In the genomic region with DNA sequence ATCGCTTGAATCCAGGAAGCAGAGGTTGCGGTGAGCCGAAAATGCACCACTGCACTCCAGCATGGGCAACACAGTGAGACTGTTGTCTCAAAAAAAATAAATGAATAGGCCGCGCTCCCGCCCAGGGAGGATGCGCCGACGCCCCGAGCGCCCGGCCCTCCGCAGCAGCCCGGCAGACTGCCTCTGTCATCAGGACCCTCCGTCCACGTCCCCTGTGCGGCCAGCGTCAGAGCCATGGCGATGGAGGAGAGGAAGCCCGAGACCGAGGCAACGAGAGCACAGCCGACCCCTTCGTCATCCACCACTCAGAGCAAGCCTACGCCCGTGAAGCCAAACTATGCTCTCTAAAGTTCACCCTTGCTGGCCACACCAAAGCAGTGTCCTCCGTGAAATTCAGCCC, we compare ENCODE assay signal across 34 cellular contexts.
"Had no signal": no experiment of that assay in that cellular context is flagged by ENCODE, and none has a peak within 500 bp of the region (broad histone marks: within the 10 kb centered on the region; RNA-seq: fewer than 3 reads in every experiment).

No MANE protein-coding gene starts in this region.

- H3K27me3 ChIP-seq: brain microvascular endothelial cell, MG63, Peyer's patch, SJSA1 had no signal

- H3K27me3 Mint-ChIP-seq: activated CD4-positive, alpha-beta memory T cell treated with anti-CD3 and anti-CD28 coated beads for 36 hours; activated CD4-positive, alpha-beta T cell treated with anti-CD3 and anti-CD28 coated beads for 36 hours; activated CD4-positive, alpha-beta T cell treated with anti-CD3 and anti-CD28 coated beads, Interleukin-2, amount 10 ng/mL, durations not matched to agents 7 days and 5 days; activated naive CD8-positive, alpha-beta T cell treated with anti-CD3 and anti-CD28 coated beads for 36 hours; central memory CD8-positive, alpha-beta T cell had no signal

- H3K36me3 Mint-ChIP-seq: activated naive CD8-positive, alpha-beta T cell treated with anti-CD3 and anti-CD28 coated beads for 36 hours had no signal

- FAIRE-seq: TTC549 had no signal

- H3K4me2 ChIP-seq: SK-N-SH had no signal

- H3K27ac ChIP-seq: brain microvascular endothelial cell, Peyer's patch, SJSA1 had no signal

- H3K4me3 Mint-ChIP-seq: activated CD4-positive, alpha-beta memory T cell treated with anti-CD3 and anti-CD28 coated beads for 36 hours; activated CD4-positive, alpha-beta T cell treated with anti-CD3 and anti-CD28 coated beads for 36 hours; activated CD4-positive, alpha-beta T cell treated with anti-CD3 and anti-CD28 coated beads, Interleukin-2, amount 10 ng/mL, durations not matched to agents 7 days and 5 days; activated naive CD8-positive, alpha-beta T cell treated with anti-CD3 and anti-CD28 coated beads for 36 hours; activated T-cell treated with anti-CD3 and anti-CD28 coated beads, Interleukin-2, amount 50 U/mL, for 4 hours; central memory CD8-positive, alpha-beta T cell; T-helper 1 cell treated with Interleukin-12 subunit alpha and Interleukin-12 subunit beta and Interleukin-4 antibody, amounts not matched to agents 30 μg/mL and 1 μg/mL, for 36 hours; T-helper 2 cell treated with Interferon-gamma antibody and Interleukin-4, amounts not matched to agents 5 μg/mL and 100 μg/mL, for 36 hours had no signal

- DNase-seq: activated CD4-positive, alpha-beta memory T cell treated with anti-CD3 and anti-CD28 coated beads for 36 hours; activated CD4-positive, alpha-beta T cell treated with anti-CD3 and anti-CD28 coated beads for 36 hours; activated CD4-positive, alpha-beta T cell treated with anti-CD3 and anti-CD28 coated beads, Interleukin-2, amount 10 ng/mL, durations not matched to agents 7 days and 5 days; activated CD8-positive, alpha-beta memory T cell treated with anti-CD3 and anti-CD28 coated beads, Interleukin-2, amount 50 U/mL, for 4 hours; activated effector memory CD4-positive, alpha-beta T cell treated with anti-CD3 and anti-CD28 coated beads, Interleukin-2, amount 50 U/mL, for 16 hours; activated naive CD4-positive, alpha-beta T cell; activated naive CD4-positive, alpha-beta T cell treated with anti-CD3 and anti-CD28 coated beads, Interleukin-2, amount 50 U/mL, for 16 hours; activated naive CD8-positive, alpha-beta T cell treated with anti-CD3 and anti-CD28 coated beads for 36 hours; activated T-cell treated with anti-CD3 and anti-CD28 coated beads for 4 hours; activated T-cell treated with anti-CD3 and anti-CD28 coated beads, Interleukin-2, amount 50 U/mL, for 4 hours; amniotic stem cell; aorta; brain microvascular endothelial cell; KG1; MG63; NCI-H1048; NCI-H1105 treated with DMSO at 0.1 percent for 48 hours; NCI-H1436; NCI-H1694; NCI-H1930; NCI-H2081 treated with DMSO at 0.1 percent for 48 hours; NCI-H226; NCI-H524 treated with DMSO at 0.1 percent for 48 hours; PC-3; Peyer's patch; RPMI8226; SHP77 treated with DMSO at 0.1 percent for 48 hours; SK-N-SH had no signal

- H3K27ac Mint-ChIP-seq: activated CD4-positive, alpha-beta memory T cell treated with anti-CD3 and anti-CD28 coated beads for 36 hours; activated CD4-positive, alpha-beta T cell treated with anti-CD3 and anti-CD28 coated beads for 36 hours; activated CD4-positive, alpha-beta T cell treated with anti-CD3 and anti-CD28 coated beads, Interleukin-2, amount 10 ng/mL, durations not matched to agents 7 days and 5 days; activated naive CD8-positive, alpha-beta T cell treated with anti-CD3 and anti-CD28 coated beads for 36 hours; T-helper 1 cell treated with Interleukin-12 subunit alpha and Interleukin-12 subunit beta and Interleukin-4 antibody, amounts not matched to agents 30 μg/mL and 1 μg/mL, for 36 hours; T-helper 2 cell treated with Interferon-gamma antibody and Interleukin-4, amounts not matched to agents 5 μg/mL and 100 μg/mL, for 36 hours had no signal

- H3K36me3 ChIP-seq: brain microvascular endothelial cell, MG63, SJSA1 had no signal

- H3K9me3 ChIP-seq: MG63, Peyer's patch, SJSA1, SK-N-SH had no signal

- H3K4me3 ChIP-seq: MG63, Peyer's patch, SJSA1 had no signal

- H3K9ac ChIP-seq: SK-N-SH had no signal

- H3K4me1 ChIP-seq: Peyer's patch, SJSA1 had no signal

- H3K9me3 Mint-ChIP-seq: activated CD4-positive, alpha-beta memory T cell treated with anti-CD3 and anti-CD28 coated beads for 36 hours; activated CD4-positive, alpha-beta T cell treated with anti-CD3 and anti-CD28 coated beads, Interleukin-2, amount 10 ng/mL, durations not matched to agents 7 days and 5 days; activated naive CD8-positive, alpha-beta T cell treated with anti-CD3 and anti-CD28 coated beads for 36 hours; central memory CD8-positive, alpha-beta T cell; T-helper 2 cell treated with Interferon-gamma antibody and Interleukin-4, amounts not matched to agents 5 μg/mL and 100 μg/mL, for 36 hours had no signal

- H3K4me1 Mint-ChIP-seq: activated CD4-positive, alpha-beta T cell treated with anti-CD3 and anti-CD28 coated beads for 36 hours; activated CD4-positive, alpha-beta T cell treated with anti-CD3 and anti-CD28 coated beads, Interleukin-2, amount 10 ng/mL, durations not matched to agents 7 days and 5 days; activated naive CD8-positive, alpha-beta T cell treated with anti-CD3 and anti-CD28 coated beads for 36 hours; central memory CD8-positive, alpha-beta T cell had no signal

- ATAC-seq: activated CD4-positive, alpha-beta T cell treated with anti-CD3 and anti-CD28 coated beads for 36 hours; activated CD4-positive, CD25-positive, alpha-beta regulatory T cell treated with anti-CD3 and anti-CD28 coated beads, Interleukin-2, amount 50 U/mL, for 24 hours; activated T-cell treated with anti-CD3 and anti-CD28 coated beads, Interleukin-2, amount 50 U/mL, for 4 hours; PC-3 had no signal
